29 cellular contexts compared by ENCODE assay signal in genomic region chr1:56589369-56589768, GRCh38.
"Had no signal": no experiment of that assay in that cellular context is flagged by ENCODE, and none has a peak within 500 bp of the region (broad histone marks: within the 10 kb centered on the region; RNA-seq: fewer than 3 reads in every experiment).

No MANE protein-coding gene starts in this region.

- H3K36me3 ChIP-seq: colonic mucosa, esophagus muscularis mucosa, esophagus squamous epithelium, gastrocnemius medialis, gastroesophageal sphincter, heart left ventricle, heart right ventricle had no signal

- H3K4me3 ChIP-seq: colonic mucosa, coronary artery, dorsolateral prefrontal cortex, esophagus muscularis mucosa, esophagus squamous epithelium, gastrocnemius medialis, gastroesophageal sphincter, heart left ventricle, heart right ventricle had no signal

- ATAC-seq: effector memory CD8-positive, alpha-beta T cell; esophagus mucosa; foreskin keratinocyte; gastrocnemius medialis; gastroesophageal sphincter; heart left ventricle; heart right ventricle had no signal

- H3K9me3 Mint-ChIP-seq: dendritic cell treated with granulocyte-macrophage colony-stimulating factor and Interleukin-4, amounts not matched to agents 40 ng/mL and 50 ng/mL, for 4 days had no signal

- H3K4me3 Mint-ChIP-seq: dendritic cell treated with granulocyte-macrophage colony-stimulating factor and Interleukin-4, amounts not matched to agents 40 ng/mL and 50 ng/mL, for 4 days; effector memory CD8-positive, alpha-beta T cell; endodermal cell had no signal

- H3K4me1 ChIP-seq: colonic mucosa, esophagus squamous epithelium, foreskin keratinocyte, gastroesophageal sphincter, heart right ventricle had no signal

- H3K9me3 ChIP-seq: colonic mucosa, esophagus squamous epithelium, gastrocnemius medialis, gastroesophageal sphincter, heart left ventricle had no signal

- H3K27ac Mint-ChIP-seq: dendritic cell treated with granulocyte-macrophage colony-stimulating factor and Interleukin-4, amounts not matched to agents 40 ng/mL and 50 ng/mL, for 4 days; effector memory CD8-positive, alpha-beta T cell; endodermal cell had no signal

- H3K27ac ChIP-seq: colonic mucosa, coronary artery, dorsolateral prefrontal cortex, epithelial cell of prostate, esophagus muscularis mucosa, esophagus squamous epithelium, foreskin keratinocyte, gastrocnemius medialis, gastroesophageal sphincter, heart left ventricle, heart right ventricle had no signal

- H3K4me1 Mint-ChIP-seq: endodermal cell had no signal

- H3K27me3 Mint-ChIP-seq: effector memory CD8-positive, alpha-beta T cell had no signal

- DNase-seq: colonic mucosa; cortex of kidney; dermis blood vessel endothelial cell; dorsolateral prefrontal cortex; effector CD4-positive, alpha-beta T cell; effector CD8-positive, alpha-beta T cell; effector memory CD4-positive, alpha-beta T cell; effector memory CD8-positive, alpha-beta T cell; endodermal cell; erythroblast; esophagus squamous epithelium; foreskin fibroblast; foreskin keratinocyte; foreskin melanocyte; gastrocnemius medialis; glutamatergic neuron; head of caudate nucleus; heart left ventricle; heart right ventricle had no signal

- FAIRE-seq: colon, endometrium, endothelial cell of umbilical vein, frontal cortex had no signal
